8 cellular contexts compared by ENCODE assay signal in genomic region chr7:94394399-94395140, GRCh38. TPM values are rescaled to one million over a fixed set of nuclear protein-coding genes. Genes with fewer than 3 reads are reported as not detected.
DNase-seq lines count a peak whose midpoint lies in the region; ATAC-seq and TF ChIP-seq lines count a peak whose summit lies in the region.

Gene COL1A2 (plus strand): TSS chr7:94394895. CDS start chr7:94395032, 137 bp downstream.

- peak within 1 kb of the TSS; percentile 77 for H3K27ac ChIP-seq in colonic mucosa
- peak within 1 kb of the TSS; percentile 52 for H3K27ac ChIP-seq in subcutaneous abdominal adipose tissue (ENCODE audit: low read depth, low read length)

- H3K9ac ChIP-seq in colonic mucosa (ENCODE audit: low read depth in 2 of 2, low read length in 2 of 2) = peak within 1 kb of the TSS; percentile 63 to 86
- peak within 1 kb of the TSS in 4 of 5 donors; percentile 12 to 64 (median 56) for H3K9ac ChIP-seq in subcutaneous abdominal adipose tissue (ENCODE audit: low read length in 5 of 5)

- DNase-seq in ELR (ENCODE audit: low read depth) = peak; percentile 60
- DNase-seq in NCI-H510A (lab: John Stamatoyannopoulos, UW) = peak; percentile 6
- DNase-seq in colonic mucosa = peak; percentile 52
- DNase-seq in left lobe of liver (ENCODE audit: low spot score) = peak; percentile 47
- no peak for DNase-seq in NCI-H2081 treated with DMSO at 0.1 percent for 48 hours (lab: John Stamatoyannopoulos, UW)
- DNase-seq in HUDEP-2 (lab: John Stamatoyannopoulos, UW; ENCODE audit: unreplicated experiment in 76 of 76) = no peak

- no peaks in the 10 kb centered on the region for H3K4me1 ChIP-seq in colonic mucosa
- peaks cover 0 to 19% (median 9%) of the 10 kb centered on the region in 5 donors for H3K4me1 ChIP-seq in subcutaneous abdominal adipose tissue (ENCODE audit: control insufficient read depth in 5 of 5, insufficient read depth in 5 of 5, low read length in 5 of 5)

- intact Hi-C loops in colonic mucosa (cut with DNase I) = loop anchor here (5.0 kb wide), 1 partner anchor 97 kb away; no protein-coding TSS in a partner anchor

- H3K36me3 ChIP-seq in colonic mucosa (no peaks in the 10 kb centered on the region), subcutaneous abdominal adipose tissue (ENCODE audit: control insufficient read depth in 5 of 5, insufficient read depth in 5 of 5, low read length in 5 of 5) (no peaks in the 10 kb centered on the region)

- no peaks in the 10 kb centered on the region for H3K27me3 ChIP-seq in colonic mucosa
- peaks cover 8 to 24% (median 16%) of the 10 kb centered on the region in 5 donors for H3K27me3 ChIP-seq in subcutaneous abdominal adipose tissue (ENCODE audit: control insufficient read depth in 5 of 5, insufficient read depth in 4 of 5, low read length in 5 of 5)

- ATAC-seq in left lobe of liver = peak; percentile 62
- ATAC-seq in GM19395 (IDR thresholded peaks at IDR 0.05; ENCODE audit: unreplicated experiment) = no peak

- peak within 1 kb of the TSS; percentile 24 for H3K4me3 ChIP-seq in colonic mucosa
- H3K4me3 ChIP-seq in subcutaneous abdominal adipose tissue (ENCODE audit: low read depth in 1 of 5, low read length in 5 of 5) = peak within 1 kb of the TSS; percentile 46 to 86 (median 76)

- no peak for TF ChIP-seq CTCF in colonic mucosa (IDR thresholded peaks at IDR 0.05)

- H3K9me3 ChIP-seq in colonic mucosa (no peaks in the 10 kb centered on the region), subcutaneous abdominal adipose tissue (ENCODE audit: control insufficient read depth in 5 of 5, low read length in 5 of 5) (no peaks in the 10 kb centered on the region)

RNA-seq across cellular contexts. Expression of gene COL1A2, which starts in this region (rescaled TPM):
- total RNA-seq in colonic mucosa = 100 to 1,000 TPM in 1 of 2 donors, 10 to 100 TPM in 1; 55.6 to 131 TPM
- total RNA-seq in left lobe of liver = 11.8 TPM

Comparison
In these comparisons a context has a peak if more than half of its experiments do, and no peak if none do; other contexts are left out.
1. DNase-seq: peak in ELR (single experiment), NCI-H510A (single experiment), colonic mucosa (single experiment) and left lobe of liver (single experiment); none in NCI-H2081 treated with DMSO at 0.1 percent for 48 hours (single experiment) and HUDEP-2 (0 of 76).